Comparison of ENCODE assay signal across 8 cellular contexts in the genomic region with DNA sequence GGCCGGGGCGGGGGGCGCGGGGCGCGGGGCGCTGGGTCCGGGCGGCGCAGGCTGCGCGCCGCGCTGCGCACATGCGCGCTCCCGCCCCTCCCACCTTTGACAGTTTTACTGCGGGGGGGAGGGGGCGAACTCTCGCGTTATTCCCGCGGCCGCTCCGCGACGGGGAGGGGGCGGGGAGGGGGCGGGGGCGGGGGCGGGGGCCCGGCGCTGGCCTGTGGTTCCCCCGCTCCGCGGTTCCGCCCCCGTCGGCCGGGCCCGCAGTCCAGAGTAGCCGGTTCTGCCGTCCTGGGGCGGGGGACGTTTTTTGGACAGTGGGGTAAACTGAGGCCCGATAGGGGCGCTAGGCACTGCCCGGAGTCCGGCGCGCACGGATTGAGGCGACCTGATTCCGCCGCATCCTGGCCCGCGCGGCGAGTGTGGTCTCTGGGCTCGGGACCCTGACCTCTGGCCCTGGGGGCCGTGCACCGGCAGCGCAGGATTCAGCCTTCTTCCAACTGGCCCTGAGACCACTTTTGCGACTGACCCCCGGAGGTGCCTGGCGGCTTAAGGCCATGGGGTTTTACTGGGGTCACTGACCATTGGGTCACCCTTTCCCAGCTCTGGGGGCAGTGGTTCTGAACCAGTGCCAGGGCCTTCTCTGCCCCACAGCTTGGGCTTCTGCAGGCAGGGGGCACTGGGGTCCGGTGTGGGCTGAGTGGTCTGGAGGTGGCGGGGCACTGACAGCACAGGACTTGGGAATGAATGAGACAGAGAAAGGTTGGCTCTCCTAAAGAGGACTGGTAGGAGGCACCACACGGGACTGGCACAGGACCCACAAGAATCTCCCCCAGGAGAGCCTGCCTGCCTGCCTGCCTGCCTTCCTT. TPM values are rescaled to one million over a fixed set of nuclear protein-coding genes. Genes with fewer than 3 reads are reported as not detected.
DNase-seq lines count a peak whose midpoint lies in the region; ATAC-seq and TF ChIP-seq lines count a peak whose summit lies in the region.

A gene with protein sequence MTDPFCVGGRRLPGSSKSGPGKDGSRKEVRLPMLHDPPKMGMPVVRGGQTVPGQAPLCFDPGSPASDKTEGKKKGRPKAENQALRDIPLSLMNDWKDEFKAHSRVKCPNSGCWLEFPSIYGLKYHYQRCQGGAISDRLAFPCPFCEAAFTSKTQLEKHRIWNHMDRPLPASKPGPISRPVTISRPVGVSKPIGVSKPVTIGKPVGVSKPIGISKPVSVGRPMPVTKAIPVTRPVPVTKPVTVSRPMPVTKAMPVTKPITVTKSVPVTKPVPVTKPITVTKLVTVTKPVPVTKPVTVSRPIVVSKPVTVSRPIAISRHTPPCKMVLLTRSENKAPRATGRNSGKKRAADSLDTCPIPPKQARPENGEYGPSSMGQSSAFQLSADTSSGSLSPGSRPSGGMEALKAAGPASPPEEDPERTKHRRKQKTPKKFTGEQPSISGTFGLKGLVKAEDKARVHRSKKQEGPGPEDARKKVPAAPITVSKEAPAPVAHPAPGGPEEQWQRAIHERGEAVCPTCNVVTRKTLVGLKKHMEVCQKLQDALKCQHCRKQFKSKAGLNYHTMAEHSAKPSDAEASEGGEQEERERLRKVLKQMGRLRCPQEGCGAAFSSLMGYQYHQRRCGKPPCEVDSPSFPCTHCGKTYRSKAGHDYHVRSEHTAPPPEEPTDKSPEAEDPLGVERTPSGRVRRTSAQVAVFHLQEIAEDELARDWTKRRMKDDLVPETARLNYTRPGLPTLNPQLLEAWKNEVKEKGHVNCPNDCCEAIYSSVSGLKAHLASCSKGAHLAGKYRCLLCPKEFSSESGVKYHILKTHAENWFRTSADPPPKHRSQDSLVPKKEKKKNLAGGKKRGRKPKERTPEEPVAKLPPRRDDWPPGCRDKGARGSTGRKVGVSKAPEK (minus strand): TSS at position 80 of the 863 bp plus-strand sequence. CDS start 1,980 bp downstream, outside the sequence.

- H3K9me3 ChIP-seq in A673 (ENCODE audit: low read depth, low read length, poor library complexity, severe bottlenecking): peaks cover 11% of the 10 kb centered on the region

- no peaks in the 10 kb centered on the region for H3K27me3 Mint-ChIP-seq in natural killer cell treated with Interleukin-12 subunit alpha and Interleukin-12 subunit beta and Interleukin-15 and Interleukin-18, amount 100 ng/mL, for 72 hours

- peak within 1 kb of the TSS; percentile 81 for H3K4me3 Mint-ChIP-seq in natural killer cell treated with Interleukin-12 subunit alpha and Interleukin-12 subunit beta and Interleukin-15 and Interleukin-18, amount 100 ng/mL, for 72 hours

- intact Hi-C loops in A673 (cut with micrococcal nuclease; ENCODE audit: unreplicated experiment): loop anchor here (10.0 kb wide), 1 partner anchor 195 kb away; no protein-coding TSS in a partner anchor

- peaks cover 18 to 29% of the 10 kb centered on the region in 2 donors for H3K4me1 Mint-ChIP-seq in natural killer cell treated with Interleukin-12 subunit alpha and Interleukin-12 subunit beta and Interleukin-15 and Interleukin-18, amount 100 ng/mL, for 72 hours (ENCODE audit: low read depth in 2 of 2)

- H3K27ac Mint-ChIP-seq in natural killer cell treated with Interleukin-12 subunit alpha and Interleukin-12 subunit beta and Interleukin-15 and Interleukin-18, amount 100 ng/mL, for 72 hours: peak within 1 kb of the TSS; percentile 31 to 76

- peak within 1 kb of the TSS; percentile 84 for H3K27ac ChIP-seq in A673 (ENCODE audit: low read depth, low read length, poor library complexity, severe bottlenecking)
- H3K27ac ChIP-seq in urinary bladder (ENCODE audit: low read depth): peak within 1 kb of the TSS; percentile 32

- peak; percentile 53 for ATAC-seq in GM18511 (IDR thresholded peaks at IDR 0.05; ENCODE audit: unreplicated experiment)
- peak; percentile 68 to 69 for ATAC-seq in natural killer cell treated with Interleukin-12 subunit alpha and Interleukin-12 subunit beta and Interleukin-15 and Interleukin-18, amount 100 ng/mL, for 72 hours
- no peak for ATAC-seq in GM21367 (IDR thresholded peaks at IDR 0.05; ENCODE audit: unreplicated experiment)

- no peak for TF ChIP-seq CTCF in A673 (conservative IDR thresholded peaks at IDR 0.05; ENCODE audit: low read depth, low read length)
- no peak for TF ChIP-seq CTCF in fibroblast of the aortic adventitia (IDR thresholded peaks at IDR 0.05; ENCODE audit: insufficient read depth, low read length)

- no peaks in the 10 kb centered on the region for H3K9me3 Mint-ChIP-seq in natural killer cell treated with Interleukin-12 subunit alpha and Interleukin-12 subunit beta and Interleukin-15 and Interleukin-18, amount 100 ng/mL, for 72 hours

- WGBS in urinary bladder: 3% methylated on average over 54 of the region's 70 CpGs

- H3K36me3 Mint-ChIP-seq in natural killer cell treated with Interleukin-12 subunit alpha and Interleukin-12 subunit beta and Interleukin-15 and Interleukin-18, amount 100 ng/mL, for 72 hours: no peaks in the 10 kb centered on the region

- POLR2A ChIA-PET in A673 (lab: Charles Lee; ENCODE audit: low non-redundant PET): no interaction called here

- H3K4me3 ChIP-seq in A673 (ENCODE audit: low read depth, low read length, poor library complexity, severe bottlenecking) (peak within 1 kb of the TSS; percentile 73), fibroblast of the aortic adventitia (ENCODE audit: low read depth, low read length) (peak within 1 kb of the TSS; percentile 75), urinary bladder (ENCODE audit: low read depth, low read length) (peak within 1 kb of the TSS; percentile 93)

- BruUV-seq in A673 (replicated peaks; lab: Mats Ljungman, UMichigan): no TSS peak

- peak; percentile 83 for DNase-seq in A673 (ENCODE audit: low spot score)
- DNase-seq in NCI-H82 treated with DMSO at 0.1 percent for 48 hours (lab: John Stamatoyannopoulos, UW; ENCODE audit: unreplicated experiment): peak; percentile 37
- DNase-seq in activated T-helper 1 cell treated with Interleukin-2 at 50 U/mL for 16 hours (ENCODE audit: low read depth): peak; percentile 44
- DNase-seq in fibroblast of the aortic adventitia (ENCODE audit: low read depth): peak; percentile 55
- peak; percentile 72 for DNase-seq in natural killer cell treated with Interleukin-12 subunit alpha and Interleukin-12 subunit beta and Interleukin-15 and Interleukin-18, amount 100 ng/mL, for 72 hours (ENCODE audit: low spot score)

- H3K4me1 ChIP-seq in A673 (ENCODE audit: insufficient read depth, low read length, poor library complexity, severe bottlenecking) (peaks cover 5% of the 10 kb centered on the region), urinary bladder (ENCODE audit: insufficient read depth) (no peaks in the 10 kb centered on the region)

- H3K27me3 ChIP-seq in A673 (replicated peaks; ENCODE audit: insufficient read depth, low read depth, low read length, poor library complexity): no peaks in the 10 kb centered on the region

- H3K36me3 ChIP-seq in A673 (ENCODE audit: insufficient read depth, low read length, poor library complexity, severe bottlenecking) (peaks cover 24% of the 10 kb centered on the region), urinary bladder (ENCODE audit: insufficient read depth) (no peaks in the 10 kb centered on the region)

- CTCF ChIA-PET in A673 (lab: Charles Lee): no interaction called here

RNA-seq across cellular contexts. Expression of the gene that starts here (rescaled TPM):
- total RNA-seq in A673 (2021): 28.9 and 30.8 TPM in 2 replicates
- 7.9 and 12.3 TPM in 2 replicates for total RNA-seq in fibroblast of the aortic adventitia (ENCODE audit: low replicate concordance)
- 10 to 100 TPM in 1 of 2 donors, 1 to 10 TPM in 1; 9.6 to 13.8 TPM for total RNA-seq in natural killer cell treated with Interleukin-12 subunit alpha and Interleukin-12 subunit beta and Interleukin-15 and Interleukin-18, amount 100 ng/mL, for 72 hours
- total RNA-seq in urinary bladder: 8.7 TPM
- polyA plus RNA-seq in urinary bladder: 13.8 TPM
